8 cellular contexts compared by ENCODE assay signal in the genomic region with DNA sequence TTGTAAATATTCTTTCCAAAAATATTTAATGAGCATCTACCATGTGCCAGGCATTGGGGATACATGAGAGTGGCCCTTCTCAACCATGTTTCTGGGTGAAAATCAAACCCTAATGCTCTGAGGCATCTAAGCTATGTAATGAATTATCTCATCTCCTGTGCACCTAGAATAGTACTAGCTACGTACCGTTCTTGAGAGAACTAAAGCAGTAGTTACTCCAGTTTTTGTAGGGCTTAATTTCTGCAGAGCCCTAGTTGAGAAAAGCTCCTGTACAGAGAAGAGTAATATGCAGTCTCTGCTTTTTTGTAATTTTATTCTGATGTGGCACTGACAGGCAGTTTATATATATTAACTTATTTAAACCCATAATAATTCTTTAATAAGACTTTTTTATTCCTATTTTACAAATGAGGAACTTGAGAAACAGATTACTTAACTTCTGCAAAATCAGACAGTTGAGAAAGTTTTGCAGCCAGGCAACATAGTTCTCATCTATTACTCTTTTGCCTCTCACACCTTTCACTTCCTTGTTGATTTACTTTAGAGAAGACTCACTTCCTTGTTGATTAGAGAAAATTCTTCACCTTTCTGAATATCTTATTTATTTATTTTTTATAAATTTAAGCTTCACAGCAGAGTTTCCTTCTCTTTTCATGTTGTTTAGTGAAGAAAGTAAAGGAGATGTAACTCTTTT. TPM values are rescaled to one million over a fixed set of nuclear protein-coding genes. Genes with fewer than 3 reads are reported as not detected.
DNase-seq lines count a peak whose midpoint lies in the region; ATAC-seq, FAIRE-seq and TF ChIP-seq lines count a peak whose summit lies in the region.

No MANE protein-coding gene starts in this region.

- CTCF ChIA-PET in CD4-positive, alpha-beta T cell (lab: Charles Lee), result no interaction called here

- peaks cover 58% of the 10 kb centered on the region for H3K4me1 Mint-ChIP-seq in CD4-positive, alpha-beta T cell (ENCODE audit: low read depth)

- no peaks in the 10 kb centered on the region for H3K36me3 ChIP-seq in endocrine pancreas (ENCODE audit: control insufficient read depth, insufficient read depth, low read length)
- H3K36me3 ChIP-seq in kidney (ENCODE audit: control insufficient read depth in 1 of 2, insufficient read depth in 2 of 2, low read length in 2 of 2), result no peaks in the 10 kb centered on the region

- no peak for DNase-seq in CD4-positive, alpha-beta T cell
- DNase-seq in KBM-7 (peak; percentile 71), NCI-H1105 treated with DMSO at 0.1 percent for 48 hours (lab: John Stamatoyannopoulos, UW) (no peak), nucleus accumbens (lab: John Stamatoyannopoulos, UW) (no peak), COLO829 (ENCODE audit: low spot score) (no peak), kidney (no peak)

- peak overlapping the region; percentile 99 for H3K4me3 ChIP-seq in endocrine pancreas (ENCODE audit: control insufficient read depth, insufficient read depth, low read length)
- H3K4me3 ChIP-seq in kidney (ENCODE audit: low read length in 2 of 2), result peak overlapping the region in 1 of 2 donors; percentile 86

- no peak for TF ChIP-seq CTCF in CD4-positive, alpha-beta T cell (IDR thresholded peaks at IDR 0.05)
- TF ChIP-seq CTCF in kidney (IDR thresholded peaks at IDR 0.05; ENCODE audit: borderline replicate concordance, extremely low read depth, insufficient read depth), result no peak

- FAIRE-seq in kidney (lab: Jason Lieb, UNC), result no peak

- H3K27ac ChIP-seq in CD4-positive, alpha-beta T cell (ENCODE audit: low read depth, low read length), result no peak overlapping the region
- H3K27ac ChIP-seq in kidney (ENCODE audit: low read depth in 2 of 2, low read length in 2 of 2), result no peak overlapping the region

- H3K9me3 Mint-ChIP-seq in CD4-positive, alpha-beta T cell, result no peaks in the 10 kb centered on the region

- POLR2A ChIA-PET in CD4-positive, alpha-beta T cell (lab: Charles Lee), result no interaction called here

- intact Hi-C loops in CD4-positive, alpha-beta T cell (cut with DNase I, micrococcal nuclease), result no loop called here
- intact Hi-C loops in kidney (cut with DNase I), result no loop called here

- H3K4me3 Mint-ChIP-seq in CD4-positive, alpha-beta T cell, result peak overlapping the region; percentile 79

- ATAC-seq in CD4-positive, alpha-beta T cell (ENCODE audit: poor library complexity), result no peak
- ATAC-seq in GM21390 (IDR thresholded peaks at IDR 0.05; ENCODE audit: unreplicated experiment), result peak; percentile 46

- H3K9ac ChIP-seq in endocrine pancreas (ENCODE audit: control insufficient read depth, insufficient read depth, low read length), result no peak overlapping the region
- H3K9ac ChIP-seq in kidney (ENCODE audit: low read length in 2 of 2), result no peak overlapping the region

- peaks cover 25% of the 10 kb centered on the region for H3K4me1 ChIP-seq in endocrine pancreas (ENCODE audit: control insufficient read depth, insufficient read depth, low read length)
- peaks cover 8 to 13% of the 10 kb centered on the region in 2 donors for H3K4me1 ChIP-seq in kidney (ENCODE audit: control insufficient read depth in 1 of 2, insufficient read depth in 1 of 2, low read depth in 1 of 2, low read length in 2 of 2)

- H3K27ac Mint-ChIP-seq in CD4-positive, alpha-beta T cell, result no peak overlapping the region

- no peaks in the 10 kb centered on the region for H3K27me3 Mint-ChIP-seq in CD4-positive, alpha-beta T cell

- no peaks in the 10 kb centered on the region for H3K27me3 ChIP-seq in CD4-positive, alpha-beta T cell (ENCODE audit: control insufficient read depth, insufficient read depth, low read length)
- no peaks in the 10 kb centered on the region for H3K27me3 ChIP-seq in endocrine pancreas (ENCODE audit: control insufficient read depth, insufficient read depth, low read length)

- in situ Hi-C loops in KBM-7 (cut with MboI; ENCODE audit: low pct_unique_long_range_greater_than_20kb, low sequenced_read_pairs), result no loop called here

- no peaks in the 10 kb centered on the region for H3K9me3 ChIP-seq in CD4-positive, alpha-beta T cell (ENCODE audit: control insufficient read depth, low read length)
- H3K9me3 ChIP-seq in endocrine pancreas (ENCODE audit: control insufficient read depth, low read length) (no peaks in the 10 kb centered on the region), kidney (ENCODE audit: control insufficient read depth in 1 of 2, low read length in 2 of 2) (no peaks in the 10 kb centered on the region)

- peaks cover 14% of the 10 kb centered on the region for H3K36me3 Mint-ChIP-seq in CD4-positive, alpha-beta T cell (ENCODE audit: low read depth)

RNA-seq across cellular contexts. Expression of a gene that starts 3.1 kb away (rescaled TPM):
- total RNA-seq in CD4-positive, alpha-beta T cell, result 10 to 100 TPM; 12.0 to 13.2 TPM
- 23.1 TPM for total RNA-seq in kidney
- polyA plus RNA-seq in kidney (ENCODE audit: insufficient read depth, low read depth, low replicate concordance), result 4.0 TPM
